In the genomic region with DNA sequence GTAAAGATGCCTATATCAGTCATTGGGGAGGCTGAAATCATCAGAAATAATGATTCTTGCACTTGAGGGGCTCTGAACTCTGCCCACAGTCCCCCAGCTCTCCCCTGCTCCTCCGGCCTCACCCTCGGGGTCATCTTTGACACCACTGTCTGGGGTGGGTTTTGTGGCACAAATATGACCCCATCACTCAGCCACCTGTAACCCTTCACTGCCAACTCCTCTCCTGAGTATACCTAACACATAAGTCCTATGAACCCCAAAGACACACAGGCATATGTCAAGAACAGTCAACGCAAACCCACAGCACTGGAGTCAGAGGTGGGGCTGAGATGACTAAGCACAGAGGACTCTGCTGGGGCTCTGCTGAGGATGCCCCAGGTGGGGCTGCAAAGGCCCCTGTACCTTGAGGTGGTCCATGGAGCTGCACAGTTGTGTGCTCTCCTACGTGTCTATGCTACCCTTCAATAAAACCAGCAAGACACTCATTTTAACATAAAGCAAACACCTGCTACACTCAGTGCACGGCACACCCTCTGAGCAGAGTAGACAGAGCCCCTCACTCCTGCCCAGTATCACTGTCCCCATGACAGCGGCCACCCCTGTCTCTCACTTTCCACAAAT, we compare ENCODE assay signal across 19 cellular contexts. TPM values are rescaled to one million over a fixed set of nuclear protein-coding genes. Genes with fewer than 3 reads are reported as not detected.
DNase-seq lines count a peak whose midpoint lies in the region; ATAC-seq and TF ChIP-seq lines count a peak whose summit lies in the region.
"Had no signal": no experiment of that assay in that cellular context is flagged by ENCODE, and none has a peak within 500 bp of the region (broad histone marks: within the 10 kb centered on the region; RNA-seq: fewer than 3 reads in every experiment).

No MANE protein-coding gene starts in this region.

- H3K27ac Mint-ChIP-seq in stimulated activated memory B cell treated with anti-CD40 and anti-IgM and Interleukin-4, amounts not matched to agents 10 μg/mL and 1 μg/mL and 100 μg/mL, for 72 hours: peak overlapping the region; percentile 10

- peaks cover 0 to 29% of the 10 kb centered on the region in 2 donors for H3K4me1 ChIP-seq in right atrium auricular region
- H3K4me1 ChIP-seq: BE2C had no signal

- no peak overlapping the region for H3K27ac ChIP-seq in right atrium auricular region
- H3K27ac ChIP-seq: 22Rv1 had no signal

- peak; percentile 57 to 70 for ATAC-seq in activated CD4-positive, CD25-positive, alpha-beta regulatory T cell treated with anti-CD3 and anti-CD28 coated beads, Interleukin-2, amount 50 U/mL, for 24 hours
- ATAC-seq in Right ventricle myocardium inferior: no peak
- ATAC-seq in stimulated activated memory B cell treated with anti-CD40 and anti-IgM and Interleukin-4, amounts not matched to agents 10 μg/mL and 1 μg/mL and 100 μg/mL, for 72 hours: no peak
- ATAC-seq: K562 had no signal

- peaks cover 22% of the 10 kb centered on the region for H3K36me3 Mint-ChIP-seq in stimulated activated memory B cell treated with anti-CD40 and anti-IgM and Interleukin-4, amounts not matched to agents 10 μg/mL and 1 μg/mL and 100 μg/mL, for 72 hours

- H3K4me3 Mint-ChIP-seq in stimulated activated memory B cell treated with anti-CD40 and anti-IgM and Interleukin-4, amounts not matched to agents 10 μg/mL and 1 μg/mL and 100 μg/mL, for 72 hours: no peak overlapping the region

- no peak for TF ChIP-seq CTCF in right atrium auricular region (IDR thresholded peaks at IDR 0.05)

- no peaks in the 10 kb centered on the region for H3K27me3 ChIP-seq in right atrium auricular region
- H3K27me3 ChIP-seq: BE2C had no signal

- H3K9me3 ChIP-seq in right atrium auricular region: no peaks in the 10 kb centered on the region
- H3K9me3 ChIP-seq: BE2C had no signal

- intact Hi-C loops in Right ventricle myocardium inferior (cut with DNase I): no loop called here

- no peak for DNase-seq in activated CD4-positive, CD25-positive, alpha-beta regulatory T cell treated with anti-CD3 and anti-CD28 coated beads, Interleukin-2, amount 50 U/mL, for 72 hours
- DNase-seq in right atrium auricular region (ENCODE audit: low spot score): peak; percentile 23
- DNase-seq in Right ventricle myocardium inferior (ENCODE audit: missing footprints): no peak
- DNase-seq in iPS-NIHi7 (ENCODE audit: extremely low spot score): peak; percentile 6
- DNase-seq in SK-N-DZ (ENCODE audit: low spot score): no peak
- no peak for DNase-seq in effector CD8-positive, alpha-beta T cell (lab: John Stamatoyannopoulos, UW)
- DNase-seq: BE2C, DND-41, GOT3, NCI-H1417 treated with DMSO at 0.1 percent for 48 hours, NCI-H2029, NCI-H2171, NCI-H446 treated with DMSO at 0.1 percent for 48 hours, NCI-H748 treated with DMSO at 0.1 percent for 48 hours, OCI-M1 had no signal

- H3K4me3 ChIP-seq in right atrium auricular region: no peak overlapping the region
- H3K4me3 ChIP-seq: K562 had no signal

- peaks cover 24% of the 10 kb centered on the region for H3K4me1 Mint-ChIP-seq in stimulated activated memory B cell treated with anti-CD40 and anti-IgM and Interleukin-4, amounts not matched to agents 10 μg/mL and 1 μg/mL and 100 μg/mL, for 72 hours

- H3K9me3 Mint-ChIP-seq in stimulated activated memory B cell treated with anti-CD40 and anti-IgM and Interleukin-4, amounts not matched to agents 10 μg/mL and 1 μg/mL and 100 μg/mL, for 72 hours: no peaks in the 10 kb centered on the region

- no peaks in the 10 kb centered on the region for H3K27me3 Mint-ChIP-seq in stimulated activated memory B cell treated with anti-CD40 and anti-IgM and Interleukin-4, amounts not matched to agents 10 μg/mL and 1 μg/mL and 100 μg/mL, for 72 hours

- H3K36me3 ChIP-seq in right atrium auricular region: no peaks in the 10 kb centered on the region
- H3K36me3 ChIP-seq: BE2C had no signal

RNA-seq across cellular contexts. Expression of a gene that starts 29.9 kb away (rescaled TPM):
- total RNA-seq in right atrium auricular region (10 to 100 TPM; 34.1 to 39.6 TPM), Right ventricle myocardium inferior (36.2 TPM)
- 25.8 and 31.9 TPM in 2 replicates for polyA plus RNA-seq in SK-N-DZ (2014; cell fraction: cytosol; rRNA removed)
- 52.5 and 76.5 TPM in 2 replicates for polyA plus RNA-seq in SK-N-DZ (2014; cell fraction: nucleus; rRNA removed)

Comparison
In these comparisons a context has a peak if more than half of its experiments do, and no peak if none do; other contexts are left out.
1. DNase-seq: peak in right atrium auricular region (single experiment) and iPS-NIHi7 (single experiment); none in activated CD4-positive, CD25-positive, alpha-beta regulatory T cell treated with anti-CD3 and anti-CD28 coated beads, Interleukin-2, amount 50 U/mL, for 72 hours (single experiment), Right ventricle myocardium inferior (single experiment), SK-N-DZ (single experiment) and effector CD8-positive, alpha-beta T cell (single experiment).
2. ATAC-seq: peak in activated CD4-positive, CD25-positive, alpha-beta regulatory T cell treated with anti-CD3 and anti-CD28 coated beads, Interleukin-2, amount 50 U/mL, for 24 hours (2 of 2); none in Right ventricle myocardium inferior (single experiment) and stimulated activated memory B cell treated with anti-CD40 and anti-IgM and Interleukin-4, amounts not matched to agents 10 μg/mL and 1 μg/mL and 100 μg/mL, for 72 hours (single experiment).